8 cellular contexts compared by ENCODE assay signal in the genomic region with DNA sequence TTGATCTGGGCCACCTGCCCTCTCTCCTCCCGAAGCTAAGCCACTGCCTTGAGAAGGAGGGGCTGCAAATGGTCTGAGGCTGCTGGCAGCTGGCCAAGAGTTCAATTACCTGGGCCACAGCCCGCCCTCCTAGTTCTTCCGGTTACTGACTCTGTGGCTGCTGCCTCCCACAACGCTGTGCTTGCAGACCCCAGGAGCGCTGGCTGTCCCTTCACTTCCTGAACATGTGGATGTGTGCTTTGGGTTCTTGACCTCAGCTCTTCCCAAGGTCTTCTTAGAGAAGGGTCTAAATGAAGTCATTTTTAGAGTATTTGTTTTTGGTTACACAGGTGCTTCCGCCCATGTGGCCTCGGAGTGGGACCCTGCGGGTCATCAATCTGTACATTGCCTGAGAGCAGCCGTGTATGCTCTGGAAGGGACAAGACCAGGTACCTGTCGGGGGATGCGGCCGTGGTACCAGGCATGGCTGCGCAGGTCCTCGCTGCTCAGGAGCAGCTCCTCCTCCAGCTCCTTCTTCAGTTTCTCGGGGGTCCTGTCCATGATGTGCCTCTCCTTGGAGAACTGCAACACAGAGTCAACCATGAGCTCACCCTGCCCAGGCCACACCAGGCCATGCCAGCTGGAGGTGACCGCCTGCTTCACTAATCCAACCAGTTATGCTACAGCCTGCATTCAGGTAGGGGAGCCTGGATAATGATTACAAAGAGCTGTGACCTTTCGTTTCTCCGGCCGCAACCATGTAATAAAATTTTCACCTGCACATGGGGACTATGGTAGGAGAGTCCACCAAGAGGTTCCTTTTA.
DNase-seq lines count a peak whose midpoint lies in the region; ATAC-seq lines count a peak whose summit lies in the region.

No MANE protein-coding gene starts in this region.

- DNase-seq in stimulated activated CD4-positive, alpha-beta T cell treated with anti-CD3 and anti-CD28 coated beads, Interleukin-15, amount 100 ng/mL, for 24 hours, result peak; percentile 21
- DNase-seq in stimulated activated CD4-positive, alpha-beta T cell treated with anti-CD3 and anti-CD28 coated beads, Interleukin-1b, Interleukin-23, amount 100 ng/mL, for 48 hours, result no peak
- peak; percentile 94 for DNase-seq in NCI-H2196 (lab: John Stamatoyannopoulos, UW; ENCODE audit: unreplicated experiment)
- peak; percentile 67 for DNase-seq in retina
- DNase-seq in DMS114 treated with DMSO at 0.1 percent for 48 hours (lab: John Stamatoyannopoulos, UW; ENCODE audit: unreplicated experiment), result no peak
- no peak for DNase-seq in islet precursor cell

- no peaks in the 10 kb centered on the region for H3K27me3 Mint-ChIP-seq in dendritic cell treated with granulocyte-macrophage colony-stimulating factor and Interleukin-4, amounts not matched to agents 40 ng/mL and 50 ng/mL, for 4 days

- H3K4me1 Mint-ChIP-seq in dendritic cell treated with granulocyte-macrophage colony-stimulating factor and Interleukin-4, amounts not matched to agents 40 ng/mL and 50 ng/mL, for 4 days (ENCODE audit: low read depth), result peaks cover 62% of the 10 kb centered on the region

- H3K36me3 Mint-ChIP-seq in dendritic cell treated with granulocyte-macrophage colony-stimulating factor and Interleukin-4, amounts not matched to agents 40 ng/mL and 50 ng/mL, for 4 days (ENCODE audit: low read depth), result peaks cover 69% of the 10 kb centered on the region

- peak; percentile 92 for ATAC-seq in HG03097 (IDR thresholded peaks at IDR 0.05; ENCODE audit: low FRiP score, unreplicated experiment)

- peak overlapping the region; percentile 73 for H3K27ac Mint-ChIP-seq in dendritic cell treated with granulocyte-macrophage colony-stimulating factor and Interleukin-4, amounts not matched to agents 40 ng/mL and 50 ng/mL, for 4 days

- no peaks in the 10 kb centered on the region for H3K9me3 Mint-ChIP-seq in dendritic cell treated with granulocyte-macrophage colony-stimulating factor and Interleukin-4, amounts not matched to agents 40 ng/mL and 50 ng/mL, for 4 days

- intact Hi-C loops in dendritic cell treated with granulocyte-macrophage colony-stimulating factor and Interleukin-4, amounts not matched to agents 40 ng/mL and 50 ng/mL, for 4 days (cut with micrococcal nuclease), result no loop called here

- no peak overlapping the region for H3K4me3 Mint-ChIP-seq in dendritic cell treated with granulocyte-macrophage colony-stimulating factor and Interleukin-4, amounts not matched to agents 40 ng/mL and 50 ng/mL, for 4 days

Comparison
In these comparisons a context has a peak if more than half of its experiments do, and no peak if none do; other contexts are left out.
1. DNase-seq: peak in stimulated activated CD4-positive, alpha-beta T cell treated with anti-CD3 and anti-CD28 coated beads, Interleukin-15, amount 100 ng/mL, for 24 hours (single experiment), NCI-H2196 (single experiment) and retina (single experiment); none in stimulated activated CD4-positive, alpha-beta T cell treated with anti-CD3 and anti-CD28 coated beads, Interleukin-1b, Interleukin-23, amount 100 ng/mL, for 48 hours (single experiment), DMS114 treated with DMSO at 0.1 percent for 48 hours (single experiment) and islet precursor cell (single experiment).